In genomic region chr12:59067068-59067467, GRCh38 we compare ENCODE assay signal across 9 cellular contexts.
DNase-seq lines count a peak whose midpoint lies in the region; FAIRE-seq and TF ChIP-seq lines count a peak whose summit lies in the region.
"Had no signal": no experiment of that assay in that cellular context is flagged by ENCODE, and none has a peak within 500 bp of the region (broad histone marks: within the 10 kb centered on the region; RNA-seq: fewer than 3 reads in every experiment).

No MANE protein-coding gene starts in this region.

- no peaks in the 10 kb centered on the region for H3K4me1 Mint-ChIP-seq in activated CD4-positive, alpha-beta memory T cell treated with anti-CD3 and anti-CD28 coated beads, Interleukin-2, amount 10 ng/mL, durations not matched to agents 7 days and 5 days
- H3K4me1 Mint-ChIP-seq in activated CD4-positive, alpha-beta memory T cell treated with anti-CD3 and anti-CD28 coated beads for 36 hours (ENCODE audit: low read depth) = no peaks in the 10 kb centered on the region

- no peaks in the 10 kb centered on the region for H3K27me3 ChIP-seq in left ventricle myocardium inferior (ENCODE audit: low read depth)

- peak; percentile 9 for DNase-seq in NCI-H2171 treated with DMSO at 0.1 percent for 48 hours (lab: John Stamatoyannopoulos, UW)
- no peak for DNase-seq in NCI-H2171 (lab: John Stamatoyannopoulos, UW)
- DNase-seq in RPMI7951 (ENCODE audit: low read depth) = peak; percentile 66
- peak; percentile 68 for DNase-seq in fibroblast of pulmonary artery (ENCODE audit: low read depth)
- peak; percentile 65 for DNase-seq in urothelium cell line (ENCODE audit: low spot score)
- DNase-seq in activated CD4-positive, alpha-beta memory T cell treated with anti-CD3 and anti-CD28 coated beads, Interleukin-2, amount 10 ng/mL, durations not matched to agents 7 days and 5 days = no peak
- no peak for DNase-seq in left ventricle myocardium inferior
- no peak for DNase-seq in activated CD4-positive, alpha-beta memory T cell treated with anti-CD3 and anti-CD28 coated beads for 36 hours
- DNase-seq: caudate nucleus had no signal

- TF ChIP-seq CTCF in fibroblast of pulmonary artery (IDR thresholded peaks at IDR 0.05; ENCODE audit: low read length, missing control alignments) (no peak), left ventricle myocardium inferior (IDR thresholded peaks at IDR 0.05; ENCODE audit: borderline replicate concordance) (no peak)

- no peaks in the 10 kb centered on the region for H3K36me3 ChIP-seq in left ventricle myocardium inferior

- CTCF ChIA-PET in activated CD4-positive, alpha-beta memory T cell treated with anti-CD3 and anti-CD28 coated beads, Interleukin-2, amount 10 ng/mL, durations not matched to agents 7 days and 5 days (lab: Charles Lee) = no interaction called here
- CTCF ChIA-PET in activated CD4-positive, alpha-beta memory T cell treated with anti-CD3 and anti-CD28 coated beads for 36 hours (lab: Charles Lee) = no interaction called here

- FAIRE-seq in urothelium cell line (lab: Jason Lieb, UNC) = no peak

- H3K4me3 Mint-ChIP-seq in activated CD4-positive, alpha-beta memory T cell treated with anti-CD3 and anti-CD28 coated beads, Interleukin-2, amount 10 ng/mL, durations not matched to agents 7 days and 5 days = no peak overlapping the region
- no peak overlapping the region for H3K4me3 Mint-ChIP-seq in activated CD4-positive, alpha-beta memory T cell treated with anti-CD3 and anti-CD28 coated beads for 36 hours

- H3K9me3 Mint-ChIP-seq in activated CD4-positive, alpha-beta memory T cell treated with anti-CD3 and anti-CD28 coated beads, Interleukin-2, amount 10 ng/mL, durations not matched to agents 7 days and 5 days = no peaks in the 10 kb centered on the region
- no peaks in the 10 kb centered on the region for H3K9me3 Mint-ChIP-seq in activated CD4-positive, alpha-beta memory T cell treated with anti-CD3 and anti-CD28 coated beads for 36 hours

- H3K27me3 Mint-ChIP-seq in activated CD4-positive, alpha-beta memory T cell treated with anti-CD3 and anti-CD28 coated beads, Interleukin-2, amount 10 ng/mL, durations not matched to agents 7 days and 5 days = no peaks in the 10 kb centered on the region
- no peaks in the 10 kb centered on the region for H3K27me3 Mint-ChIP-seq in activated CD4-positive, alpha-beta memory T cell treated with anti-CD3 and anti-CD28 coated beads for 36 hours

- POLR2A ChIA-PET in activated CD4-positive, alpha-beta memory T cell treated with anti-CD3 and anti-CD28 coated beads, Interleukin-2, amount 10 ng/mL, durations not matched to agents 7 days and 5 days (lab: Charles Lee) = no interaction called here
- POLR2A ChIA-PET in activated CD4-positive, alpha-beta memory T cell treated with anti-CD3 and anti-CD28 coated beads for 36 hours (lab: Charles Lee) = no interaction called here

- H3K27ac ChIP-seq in left ventricle myocardium inferior (replicated peaks) = no peak overlapping the region

- H3K4me3 ChIP-seq in fibroblast of pulmonary artery (replicated peaks; ENCODE audit: low read depth, low read length) (no peak overlapping the region), left ventricle myocardium inferior (no peak overlapping the region)

- no peak overlapping the region for H3K27ac Mint-ChIP-seq in activated CD4-positive, alpha-beta memory T cell treated with anti-CD3 and anti-CD28 coated beads, Interleukin-2, amount 10 ng/mL, durations not matched to agents 7 days and 5 days
- H3K27ac Mint-ChIP-seq in activated CD4-positive, alpha-beta memory T cell treated with anti-CD3 and anti-CD28 coated beads for 36 hours = no peak overlapping the region

- H3K9me3 ChIP-seq in left ventricle myocardium inferior (replicated peaks) = no peaks in the 10 kb centered on the region

- no peaks in the 10 kb centered on the region for H3K36me3 Mint-ChIP-seq in activated CD4-positive, alpha-beta memory T cell treated with anti-CD3 and anti-CD28 coated beads, Interleukin-2, amount 10 ng/mL, durations not matched to agents 7 days and 5 days (ENCODE audit: low read depth)
- no peaks in the 10 kb centered on the region for H3K36me3 Mint-ChIP-seq in activated CD4-positive, alpha-beta memory T cell treated with anti-CD3 and anti-CD28 coated beads for 36 hours

- intact Hi-C loops in left ventricle myocardium inferior (cut with micrococcal nuclease) = no loop called here
- intact Hi-C loops in activated CD4-positive, alpha-beta memory T cell treated with anti-CD3 and anti-CD28 coated beads for 36 hours (cut with micrococcal nuclease) = no loop called here

- no peaks in the 10 kb centered on the region for H3K4me1 ChIP-seq in left ventricle myocardium inferior

Comparison
In these comparisons a context has a peak if more than half of its experiments do, and no peak if none do; other contexts are left out.
1. DNase-seq: peak in NCI-H2171 treated with DMSO at 0.1 percent for 48 hours (single experiment), RPMI7951 (single experiment), fibroblast of pulmonary artery (single experiment) and urothelium cell line (single experiment); none in NCI-H2171 (single experiment), activated CD4-positive, alpha-beta memory T cell treated with anti-CD3 and anti-CD28 coated beads, Interleukin-2, amount 10 ng/mL, durations not matched to agents 7 days and 5 days (single experiment), left ventricle myocardium inferior (single experiment) and activated CD4-positive, alpha-beta memory T cell treated with anti-CD3 and anti-CD28 coated beads for 36 hours (single experiment).